14 cellular contexts compared by ENCODE assay signal in the genomic region with DNA sequence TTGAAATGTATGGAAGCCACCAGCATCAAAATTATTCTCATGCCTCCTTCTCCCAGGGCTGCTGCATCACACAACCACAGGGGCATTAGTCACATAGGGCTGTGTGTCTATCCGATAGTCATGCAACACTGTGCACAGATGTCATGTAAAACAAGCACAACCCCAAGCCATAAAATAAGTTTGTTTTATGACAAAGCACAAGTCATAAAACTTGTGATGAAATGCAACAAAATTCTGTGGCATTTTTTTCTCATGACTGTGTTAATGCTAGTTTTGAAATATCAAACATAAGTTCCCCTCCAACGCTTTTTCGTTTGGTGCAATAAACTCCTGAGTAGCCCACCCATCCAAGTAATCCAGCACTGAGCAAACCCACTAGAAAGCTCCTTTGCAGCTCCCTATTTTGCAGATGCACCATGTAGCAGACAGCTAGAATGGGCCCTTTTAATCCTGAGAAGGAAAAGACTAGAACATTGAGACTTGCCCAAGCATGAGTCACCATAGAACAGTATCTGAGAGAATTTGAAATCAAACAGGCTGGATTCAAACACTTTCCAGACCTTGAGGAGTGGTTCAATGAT.
DNase-seq lines count a peak whose midpoint lies in the region; ATAC-seq and TF ChIP-seq lines count a peak whose summit lies in the region.
"Had no signal": no experiment of that assay in that cellular context is flagged by ENCODE, and none has a peak within 500 bp of the region (broad histone marks: within the 10 kb centered on the region; RNA-seq: fewer than 3 reads in every experiment).

No MANE protein-coding gene starts in this region.

- intact Hi-C loops in tibial artery (cut with DNase I; ENCODE audit: low total_unique reads): loop anchor here (10.0 kb wide), 1 partner anchor 226 kb away; no protein-coding TSS in a partner anchor

- H3K36me3 ChIP-seq in tibial artery: no peaks in the 10 kb centered on the region
- H3K36me3 ChIP-seq: heart left ventricle, Peyer's patch had no signal

- H3K27me3 ChIP-seq in tibial artery: no peaks in the 10 kb centered on the region
- H3K27me3 ChIP-seq: body of pancreas, heart left ventricle, Peyer's patch had no signal

- TF ChIP-seq CTCF in fibroblast of villous mesenchyme (IDR thresholded peaks at IDR 0.05; ENCODE audit: insufficient read depth, low read depth, low read length): no peak
- TF ChIP-seq CTCF in tibial artery (IDR thresholded peaks at IDR 0.05): no peak

- no peaks in the 10 kb centered on the region for H3K9me3 ChIP-seq in tibial artery
- H3K9me3 ChIP-seq: body of pancreas, Peyer's patch had no signal

- H3K27ac ChIP-seq in tibial artery: peak overlapping the region; percentile 61 to 67

- H3K4me1 ChIP-seq in tibial artery: peaks cover 0 to 52% (median 22%) of the 10 kb centered on the region in 4 donors
- H3K4me1 ChIP-seq: Peyer's patch had no signal

- H3K4me3 ChIP-seq in fibroblast of villous mesenchyme (ENCODE audit: low read depth, low read length) (no peak overlapping the region), tibial artery (no peak overlapping the region)
- H3K4me3 ChIP-seq: body of pancreas, heart left ventricle, Peyer's patch had no signal

- ATAC-seq in GM18873 (IDR thresholded peaks at IDR 0.05; ENCODE audit: low FRiP score, unreplicated experiment): no peak
- ATAC-seq in HG02973 (IDR thresholded peaks at IDR 0.05; ENCODE audit: unreplicated experiment): no peak
- ATAC-seq: body of pancreas had no signal

- DNase-seq in HPDE6-E6E7 (ENCODE audit: extremely low spot score) (peak; percentile 71), SW 1271 (lab: John Stamatoyannopoulos, UW) (peak; percentile 11 to 20), fibroblast of villous mesenchyme (ENCODE audit: low read depth) (peak; percentile 97), tibial artery (no peak), DMS79 treated with DMSO at 0.1 percent for 48 hours (lab: John Stamatoyannopoulos, UW) (no peak), NCI-H524 (lab: John Stamatoyannopoulos, UW) (no peak)
- DNase-seq: activated CD4-positive, alpha-beta T cell treated with anti-CD3 and anti-CD28 coated beads, Interleukin-2, amount 50 U/mL, for 4 hours; body of pancreas; heart left ventricle; naive B cell; Peyer's patch; substantia nigra had no signal

Comparison
In these comparisons a context has a peak if more than half of its experiments do, and no peak if none do; other contexts are left out.
1. DNase-seq: peak in HPDE6-E6E7 (single experiment), SW 1271 (2 of 2) and fibroblast of villous mesenchyme (single experiment); none in tibial artery (0 of 2), DMS79 treated with DMSO at 0.1 percent for 48 hours (single experiment) and NCI-H524 (0 of 2).